In genomic region chr19:46974181-46974580, GRCh38 we compare ENCODE assay signal across 1 cellular context.
TF ChIP-seq lines count a peak whose summit lies in the region.

No MANE protein-coding gene starts in this region.

TF ChIP-seq in WTC11, 78 proteins besides CTCF, POLR2A, EP300 and RAD21 (continued from another document):
- no peak for TF ChIP-seq FOXP4 (CRISPR knock-in tag; IDR thresholded peaks at IDR 0.05)
- TF ChIP-seq STAT6 (CRISPR knock-in tag; conservative IDR thresholded peaks at IDR 0.05; ENCODE audit: low read depth) = no peak
- TF ChIP-seq SMAD4 (CRISPR knock-in tag; IDR thresholded peaks at IDR 0.05) = no peak
- TF ChIP-seq HMGA2 (CRISPR knock-in tag; IDR thresholded peaks at IDR 0.05) = no peak
- TF ChIP-seq SOX15 (CRISPR knock-in tag; IDR thresholded peaks at IDR 0.05) = no peak
- no peak for TF ChIP-seq ZNF219 (CRISPR knock-in tag; IDR thresholded peaks at IDR 0.05; ENCODE audit: borderline replicate concordance)
- TF ChIP-seq ZNF512 (CRISPR knock-in tag; IDR thresholded peaks at IDR 0.05; ENCODE audit: borderline replicate concordance) = no peak
- no peak for TF ChIP-seq CREB1 (CRISPR knock-in tag; IDR thresholded peaks at IDR 0.05)
TF ChIP-seq in WTC11: peak in this region for 0.
